In the genomic region with DNA sequence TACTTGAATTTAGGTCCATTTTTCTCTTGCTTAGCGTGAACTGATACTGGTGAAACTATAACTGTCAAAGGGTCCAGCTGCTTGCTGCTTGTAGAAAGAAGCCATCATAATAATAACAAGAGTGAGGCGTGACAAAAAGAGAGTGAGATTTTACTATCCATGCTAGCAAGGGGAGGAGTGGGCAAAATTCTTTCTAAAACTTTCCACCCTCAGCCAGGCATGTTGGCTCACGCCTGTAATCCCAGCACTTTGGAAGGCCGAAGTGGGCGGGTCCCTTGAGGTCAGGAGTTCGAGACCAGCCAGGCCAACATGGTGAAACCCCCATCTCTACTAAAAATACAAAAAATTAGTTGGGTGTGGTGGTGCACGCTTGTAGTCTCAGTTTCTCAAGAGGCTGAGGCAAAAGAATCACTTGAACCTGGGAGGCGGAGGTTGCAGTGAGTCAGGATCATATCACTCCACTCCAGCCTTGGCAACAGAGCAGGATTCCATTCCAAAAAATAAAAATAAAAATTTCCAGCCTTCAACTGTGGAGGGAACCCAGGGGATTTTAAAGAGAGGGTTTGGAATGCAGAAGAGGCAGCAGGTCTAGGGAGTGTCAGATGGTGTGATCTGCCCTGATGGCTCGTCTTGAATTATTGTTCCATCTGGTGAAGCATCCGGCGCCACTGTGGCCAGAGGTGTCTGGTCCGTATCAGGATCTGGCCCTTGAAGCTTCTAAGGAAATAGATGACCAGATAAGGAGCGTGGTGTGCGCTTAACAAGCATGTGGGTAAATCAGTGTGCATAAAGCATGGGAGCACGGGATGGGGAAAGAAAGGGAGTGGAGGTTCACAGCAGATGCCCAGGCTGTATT, we compare ENCODE assay signal across 1 cellular context.
TF ChIP-seq lines count a peak whose summit lies in the region.

No MANE protein-coding gene starts in this region.

TF ChIP-seq in GM12878, 131 proteins besides CTCF, POLR2A, EP300 and RAD21 (continued from another document and continues in another):
- TF ChIP-seq, protein P1, sequence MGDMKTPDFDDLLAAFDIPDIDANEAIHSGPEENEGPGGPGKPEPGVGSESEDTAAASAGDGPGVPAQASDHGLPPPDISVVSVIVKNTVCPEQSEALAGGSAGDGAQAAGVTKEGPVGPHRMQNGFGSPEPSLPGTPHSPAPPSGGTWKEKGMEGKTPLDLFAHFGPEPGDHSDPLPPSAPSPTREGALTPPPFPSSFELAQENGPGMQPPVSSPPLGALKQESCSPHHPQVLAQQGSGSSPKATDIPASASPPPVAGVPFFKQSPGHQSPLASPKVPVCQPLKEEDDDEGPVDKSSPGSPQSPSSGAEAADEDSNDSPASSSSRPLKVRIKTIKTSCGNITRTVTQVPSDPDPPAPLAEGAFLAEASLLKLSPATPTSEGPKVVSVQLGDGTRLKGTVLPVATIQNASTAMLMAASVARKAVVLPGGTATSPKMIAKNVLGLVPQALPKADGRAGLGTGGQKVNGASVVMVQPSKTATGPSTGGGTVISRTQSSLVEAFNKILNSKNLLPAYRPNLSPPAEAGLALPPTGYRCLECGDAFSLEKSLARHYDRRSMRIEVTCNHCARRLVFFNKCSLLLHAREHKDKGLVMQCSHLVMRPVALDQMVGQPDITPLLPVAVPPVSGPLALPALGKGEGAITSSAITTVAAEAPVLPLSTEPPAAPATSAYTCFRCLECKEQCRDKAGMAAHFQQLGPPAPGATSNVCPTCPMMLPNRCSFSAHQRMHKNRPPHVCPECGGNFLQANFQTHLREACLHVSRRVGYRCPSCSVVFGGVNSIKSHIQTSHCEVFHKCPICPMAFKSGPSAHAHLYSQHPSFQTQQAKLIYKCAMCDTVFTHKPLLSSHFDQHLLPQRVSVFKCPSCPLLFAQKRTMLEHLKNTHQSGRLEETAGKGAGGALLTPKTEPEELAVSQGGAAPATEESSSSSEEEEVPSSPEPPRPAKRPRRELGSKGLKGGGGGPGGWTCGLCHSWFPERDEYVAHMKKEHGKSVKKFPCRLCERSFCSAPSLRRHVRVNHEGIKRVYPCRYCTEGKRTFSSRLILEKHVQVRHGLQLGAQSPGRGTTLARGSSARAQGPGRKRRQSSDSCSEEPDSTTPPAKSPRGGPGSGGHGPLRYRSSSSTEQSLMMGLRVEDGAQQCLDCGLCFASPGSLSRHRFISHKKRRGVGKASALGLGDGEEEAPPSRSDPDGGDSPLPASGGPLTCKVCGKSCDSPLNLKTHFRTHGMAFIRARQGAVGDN (IDR thresholded peaks at IDR 0.05), result no peak
- TF ChIP-seq BRCA1 (IDR thresholded peaks at IDR 0.05; ENCODE audit: low read depth, low read length) (no peak), NRF1 (conservative IDR thresholded peaks at IDR 0.05; ENCODE audit: low read depth, low read length) (no peak), NR2C1 (IDR thresholded peaks at IDR 0.05) (no peak), SREBF2 (IDR thresholded peaks at IDR 0.05; ENCODE audit: low read length) (no peak), TARDBP (IDR thresholded peaks at IDR 0.05; ENCODE audit: borderline replicate concordance) (no peak), BCL11A (IDR thresholded peaks at IDR 0.05; ENCODE audit: low read depth, low read length) (peak; percentile 34; the same call in 1 of the 2 replicates), RFX5 (IDR thresholded peaks at IDR 0.05; ENCODE audit: low read depth, low read length) (no peak), GATAD2B (conservative IDR thresholded peaks at IDR 0.05; ENCODE audit: low read depth) (no peak), HDAC2 (IDR thresholded peaks at IDR 0.05) (no peak), EED (IDR thresholded peaks at IDR 0.05; ENCODE audit: low read depth) (peak; percentile 88), RELA (IDR thresholded peaks at IDR 0.05; ENCODE audit: borderline replicate concordance, partially characterized antibody) (no peak), YY1 (IDR thresholded peaks at IDR 0.05; ENCODE audit: low read depth, low read length) (0 out of 2 replicates have a peak, but pooled peaks have one; percentile 7), SUPT20H (IDR thresholded peaks at IDR 0.05; ENCODE audit: borderline replicate concordance, control insufficient read depth, low read depth, low read length) (no peak), CBX5 (IDR thresholded peaks at IDR 0.05; ENCODE audit: low read depth) (no peak), SPI1 (IDR thresholded peaks at IDR 0.05; ENCODE audit: borderline replicate concordance, insufficient read depth, low read depth, low read length) (no peak), ZNF24 (IDR thresholded peaks at IDR 0.05) (no peak), CBX3 (IDR thresholded peaks at IDR 0.05; ENCODE audit: borderline replicate concordance, low read depth) (no peak), JUNB (IDR thresholded peaks at IDR 0.05) (peak; percentile 83), IKZF2 (IDR thresholded peaks at IDR 0.05) (peak; percentile 34 to 38; a peak in 2 of 4 replicates), SIN3A (IDR thresholded peaks at IDR 0.05; ENCODE audit: low read depth, low read length) (no peak), ZNF274 (IDR thresholded peaks at IDR 0.05; ENCODE audit: insufficient read depth, insufficient read length) (no peak), IRF4 (IDR thresholded peaks at IDR 0.05; ENCODE audit: low read depth, low read length) (0 out of 2 replicates have a peak, but pooled peaks have one; percentile 28), KLF5 (IDR thresholded peaks at IDR 0.05; ENCODE audit: partially characterized antibody) (no peak), FOS (IDR thresholded peaks at IDR 0.05; ENCODE audit: borderline replicate concordance, extremely low read depth, insufficient read length) (no peak), GABPA (IDR thresholded peaks at IDR 0.05; ENCODE audit: low read depth) (no peak; the same call in 1 of the 2 replicates), CREB1 (IDR thresholded peaks at IDR 0.05; ENCODE audit: low read depth) (no peak), IKZF1 (conservative IDR thresholded peaks at IDR 0.05) (peak; percentile 64; the same call in 1 of the 2 replicates), ZBED1 (IDR thresholded peaks at IDR 0.05; ENCODE audit: borderline replicate concordance) (0 out of 2 replicates have a peak, but pooled peaks have one; percentile 31), MYB (IDR thresholded peaks at IDR 0.05; ENCODE audit: borderline replicate concordance, low read depth, low read length) (no peak), RCOR1 (conservative IDR thresholded peaks at IDR 0.05; ENCODE audit: low read depth, low read length) (0 out of 2 replicates have a peak, but pooled peaks have one; percentile 31), CHD4 (IDR thresholded peaks at IDR 0.05) (no peak), NR2C2 (IDR thresholded peaks at IDR 0.05; ENCODE audit: borderline replicate concordance, control insufficient read depth, insufficient read length, low read depth) (no peak), BACH1 (IDR thresholded peaks at IDR 0.05; ENCODE audit: borderline replicate concordance) (no peak), EZH2 (IDR thresholded peaks at IDR 0.05; ENCODE audit: borderline replicate concordance, control insufficient read depth, low read depth, low read length) (no peak), ETV6 (conservative IDR thresholded peaks at IDR 0.05 in 1 of 2, IDR thresholded peaks at IDR 0.05 in 1 of 2; ENCODE audit: borderline replicate concordance in 1 of 2, low read depth in 1 of 2) (peak in 1 of 2 experiments; percentile 79; a peak in 2 of 4 replicates), BHLHE40 (IDR thresholded peaks at IDR 0.05; ENCODE audit: borderline replicate concordance in 1 of 2, low read depth in 2 of 2, low read length in 1 of 2) (peak in 1 of 2 experiments; percentile 14; a peak in 2 of 4 replicates), RB1 (IDR thresholded peaks at IDR 0.05; ENCODE audit: borderline replicate concordance) (no peak), CBFB (IDR thresholded peaks at IDR 0.05; ENCODE audit: low read depth) (no peak), PML (IDR thresholded peaks at IDR 0.05; ENCODE audit: low read length) (no peak), NR2F1 (conservative IDR thresholded peaks at IDR 0.05) (no peak)
- TF ChIP-seq, protein P2, sequence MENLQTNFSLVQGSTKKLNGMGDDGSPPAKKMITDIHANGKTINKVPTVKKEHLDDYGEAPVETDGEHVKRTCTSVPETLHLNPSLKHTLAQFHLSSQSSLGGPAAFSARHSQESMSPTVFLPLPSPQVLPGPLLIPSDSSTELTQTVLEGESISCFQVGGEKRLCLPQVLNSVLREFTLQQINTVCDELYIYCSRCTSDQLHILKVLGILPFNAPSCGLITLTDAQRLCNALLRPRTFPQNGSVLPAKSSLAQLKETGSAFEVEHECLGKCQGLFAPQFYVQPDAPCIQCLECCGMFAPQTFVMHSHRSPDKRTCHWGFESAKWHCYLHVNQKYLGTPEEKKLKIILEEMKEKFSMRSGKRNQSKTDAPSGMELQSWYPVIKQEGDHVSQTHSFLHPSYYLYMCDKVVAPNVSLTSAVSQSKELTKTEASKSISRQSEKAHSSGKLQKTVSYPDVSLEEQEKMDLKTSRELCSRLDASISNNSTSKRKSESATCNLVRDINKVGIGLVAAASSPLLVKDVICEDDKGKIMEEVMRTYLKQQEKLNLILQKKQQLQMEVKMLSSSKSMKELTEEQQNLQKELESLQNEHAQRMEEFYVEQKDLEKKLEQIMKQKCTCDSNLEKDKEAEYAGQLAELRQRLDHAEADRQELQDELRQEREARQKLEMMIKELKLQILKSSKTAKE (IDR thresholded peaks at IDR 0.05; ENCODE audit: low read depth, poor library complexity, severe bottlenecking), result no peak
- TF ChIP-seq, protein P3, sequence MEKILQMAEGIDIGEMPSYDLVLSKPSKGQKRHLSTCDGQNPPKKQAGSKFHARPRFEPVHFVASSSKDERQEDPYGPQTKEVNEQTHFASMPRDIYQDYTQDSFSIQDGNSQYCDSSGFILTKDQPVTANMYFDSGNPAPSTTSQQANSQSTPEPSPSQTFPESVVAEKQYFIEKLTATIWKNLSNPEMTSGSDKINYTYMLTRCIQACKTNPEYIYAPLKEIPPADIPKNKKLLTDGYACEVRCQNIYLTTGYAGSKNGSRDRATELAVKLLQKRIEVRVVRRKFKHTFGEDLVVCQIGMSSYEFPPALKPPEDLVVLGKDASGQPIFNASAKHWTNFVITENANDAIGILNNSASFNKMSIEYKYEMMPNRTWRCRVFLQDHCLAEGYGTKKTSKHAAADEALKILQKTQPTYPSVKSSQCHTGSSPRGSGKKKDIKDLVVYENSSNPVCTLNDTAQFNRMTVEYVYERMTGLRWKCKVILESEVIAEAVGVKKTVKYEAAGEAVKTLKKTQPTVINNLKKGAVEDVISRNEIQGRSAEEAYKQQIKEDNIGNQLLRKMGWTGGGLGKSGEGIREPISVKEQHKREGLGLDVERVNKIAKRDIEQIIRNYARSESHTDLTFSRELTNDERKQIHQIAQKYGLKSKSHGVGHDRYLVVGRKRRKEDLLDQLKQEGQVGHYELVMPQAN (conservative IDR thresholded peaks at IDR 0.05), result no peak
- TF ChIP-seq, protein P4, sequence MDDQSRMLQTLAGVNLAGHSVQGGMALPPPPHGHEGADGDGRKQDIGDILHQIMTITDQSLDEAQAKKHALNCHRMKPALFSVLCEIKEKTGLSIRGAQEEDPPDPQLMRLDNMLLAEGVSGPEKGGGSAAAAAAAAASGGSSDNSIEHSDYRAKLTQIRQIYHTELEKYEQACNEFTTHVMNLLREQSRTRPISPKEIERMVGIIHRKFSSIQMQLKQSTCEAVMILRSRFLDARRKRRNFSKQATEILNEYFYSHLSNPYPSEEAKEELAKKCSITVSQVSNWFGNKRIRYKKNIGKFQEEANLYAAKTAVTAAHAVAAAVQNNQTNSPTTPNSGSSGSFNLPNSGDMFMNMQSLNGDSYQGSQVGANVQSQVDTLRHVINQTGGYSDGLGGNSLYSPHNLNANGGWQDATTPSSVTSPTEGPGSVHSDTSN (IDR thresholded peaks at IDR 0.05; ENCODE audit: insufficient replicate concordance, low read depth, low read length), result no peak
- TF ChIP-seq, protein P5, sequence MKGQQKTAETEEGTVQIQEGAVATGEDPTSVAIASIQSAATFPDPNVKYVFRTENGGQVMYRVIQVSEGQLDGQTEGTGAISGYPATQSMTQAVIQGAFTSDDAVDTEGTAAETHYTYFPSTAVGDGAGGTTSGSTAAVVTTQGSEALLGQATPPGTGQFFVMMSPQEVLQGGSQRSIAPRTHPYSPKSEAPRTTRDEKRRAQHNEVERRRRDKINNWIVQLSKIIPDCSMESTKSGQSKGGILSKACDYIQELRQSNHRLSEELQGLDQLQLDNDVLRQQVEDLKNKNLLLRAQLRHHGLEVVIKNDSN (IDR thresholded peaks at IDR 0.05; ENCODE audit: borderline replicate concordance, extremely low read length, insufficient read depth, low read depth, low read length), result no peak
- TF ChIP-seq, protein P6, sequence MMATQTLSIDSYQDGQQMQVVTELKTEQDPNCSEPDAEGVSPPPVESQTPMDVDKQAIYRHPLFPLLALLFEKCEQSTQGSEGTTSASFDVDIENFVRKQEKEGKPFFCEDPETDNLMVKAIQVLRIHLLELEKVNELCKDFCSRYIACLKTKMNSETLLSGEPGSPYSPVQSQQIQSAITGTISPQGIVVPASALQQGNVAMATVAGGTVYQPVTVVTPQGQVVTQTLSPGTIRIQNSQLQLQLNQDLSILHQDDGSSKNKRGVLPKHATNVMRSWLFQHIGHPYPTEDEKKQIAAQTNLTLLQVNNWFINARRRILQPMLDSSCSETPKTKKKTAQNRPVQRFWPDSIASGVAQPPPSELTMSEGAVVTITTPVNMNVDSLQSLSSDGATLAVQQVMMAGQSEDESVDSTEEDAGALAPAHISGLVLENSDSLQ (IDR thresholded peaks at IDR 0.05), result no peak
- TF ChIP-seq, protein P7, sequence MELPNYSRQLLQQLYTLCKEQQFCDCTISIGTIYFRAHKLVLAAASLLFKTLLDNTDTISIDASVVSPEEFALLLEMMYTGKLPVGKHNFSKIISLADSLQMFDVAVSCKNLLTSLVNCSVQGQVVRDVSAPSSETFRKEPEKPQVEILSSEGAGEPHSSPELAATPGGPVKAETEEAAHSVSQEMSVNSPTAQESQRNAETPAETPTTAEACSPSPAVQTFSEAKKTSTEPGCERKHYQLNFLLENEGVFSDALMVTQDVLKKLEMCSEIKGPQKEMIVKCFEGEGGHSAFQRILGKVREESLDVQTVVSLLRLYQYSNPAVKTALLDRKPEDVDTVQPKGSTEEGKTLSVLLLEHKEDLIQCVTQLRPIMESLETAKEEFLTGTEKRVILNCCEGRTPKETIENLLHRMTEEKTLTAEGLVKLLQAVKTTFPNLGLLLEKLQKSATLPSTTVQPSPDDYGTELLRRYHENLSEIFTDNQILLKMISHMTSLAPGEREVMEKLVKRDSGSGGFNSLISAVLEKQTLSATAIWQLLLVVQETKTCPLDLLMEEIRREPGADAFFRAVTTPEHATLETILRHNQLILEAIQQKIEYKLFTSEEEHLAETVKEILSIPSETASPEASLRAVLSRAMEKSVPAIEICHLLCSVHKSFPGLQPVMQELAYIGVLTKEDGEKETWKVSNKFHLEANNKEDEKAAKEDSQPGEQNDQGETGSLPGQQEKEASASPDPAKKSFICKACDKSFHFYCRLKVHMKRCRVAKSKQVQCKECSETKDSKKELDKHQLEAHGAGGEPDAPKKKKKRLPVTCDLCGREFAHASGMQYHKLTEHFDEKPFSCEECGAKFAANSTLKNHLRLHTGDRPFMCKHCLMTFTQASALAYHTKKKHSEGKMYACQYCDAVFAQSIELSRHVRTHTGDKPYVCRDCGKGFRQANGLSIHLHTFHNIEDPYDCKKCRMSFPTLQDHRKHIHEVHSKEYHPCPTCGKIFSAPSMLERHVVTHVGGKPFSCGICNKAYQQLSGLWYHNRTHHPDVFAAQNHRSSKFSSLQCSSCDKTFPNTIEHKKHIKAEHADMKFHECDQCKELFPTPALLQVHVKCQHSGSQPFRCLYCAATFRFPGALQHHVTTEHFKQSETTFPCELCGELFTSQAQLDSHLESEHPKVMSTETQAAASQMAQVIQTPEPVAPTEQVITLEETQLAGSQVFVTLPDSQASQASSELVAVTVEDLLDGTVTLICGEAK (IDR thresholded peaks at IDR 0.05; ENCODE audit: borderline replicate concordance), result no peak
- TF ChIP-seq, protein P8, sequence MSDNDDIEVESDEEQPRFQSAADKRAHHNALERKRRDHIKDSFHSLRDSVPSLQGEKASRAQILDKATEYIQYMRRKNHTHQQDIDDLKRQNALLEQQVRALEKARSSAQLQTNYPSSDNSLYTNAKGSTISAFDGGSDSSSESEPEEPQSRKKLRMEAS (IDR thresholded peaks at IDR 0.05; ENCODE audit: low read depth, low read length), result no peak
